Comparison of ENCODE assay signal across 35 cellular contexts in genomic region chr9:78430387-78430786, GRCh38.
"Had no signal": no experiment of that assay in that cellular context is flagged by ENCODE, and none has a peak within 500 bp of the region (broad histone marks: within the 10 kb centered on the region; RNA-seq: fewer than 3 reads in every experiment).

No MANE protein-coding gene starts in this region.

- H3K4me3 Mint-ChIP-seq: activated B cell treated with CpG ODN at 0.5 μM for 24 hours; activated CD4-positive, alpha-beta memory T cell treated with anti-CD3 and anti-CD28 coated beads for 36 hours; activated CD4-positive, alpha-beta T cell treated with anti-CD3 and anti-CD28 coated beads, Interleukin-2, amount 10 ng/mL, durations not matched to agents 24 days and 14 days; activated CD8-positive, alpha-beta T cell treated with anti-CD3 and anti-CD28 coated beads for 36 hours; activated naive CD4-positive, alpha-beta T cell treated with anti-CD3 and anti-CD28 coated beads for 36 hours; activated naive CD8-positive, alpha-beta T cell treated with anti-CD3 and anti-CD28 coated beads for 36 hours; brain; central memory CD8-positive, alpha-beta T cell; T-helper 1 cell treated with Interleukin-12 subunit alpha and Interleukin-12 subunit beta and Interleukin-4 antibody, amounts not matched to agents 30 μg/mL and 1 μg/mL, for 36 hours; T-helper 2 cell treated with Interferon-gamma antibody and Interleukin-4, amounts not matched to agents 5 μg/mL and 100 μg/mL, for 36 hours had no signal

- H3K4me1 ChIP-seq: adrenal gland, colonic mucosa had no signal

- H3K27ac Mint-ChIP-seq: activated B cell treated with CpG ODN at 0.5 μM for 24 hours; activated CD4-positive, alpha-beta memory T cell treated with anti-CD3 and anti-CD28 coated beads for 36 hours; activated CD4-positive, alpha-beta T cell treated with anti-CD3 and anti-CD28 coated beads, Interleukin-2, amount 10 ng/mL, durations not matched to agents 24 days and 14 days; activated CD8-positive, alpha-beta T cell treated with anti-CD3 and anti-CD28 coated beads for 36 hours; activated naive CD4-positive, alpha-beta T cell treated with anti-CD3 and anti-CD28 coated beads for 36 hours; activated naive CD4-positive, alpha-beta T cell treated with anti-CD3 and anti-CD28 coated beads, Interleukin-2, amount 50 U/mL, for 72 hours; activated naive CD8-positive, alpha-beta T cell treated with anti-CD3 and anti-CD28 coated beads for 36 hours; activated T-helper 2 cell treated with anti-CD3 and anti-CD28 coated beads, Interferon-gamma antibody, Interleukin-2, Interleukin-4, amounts not matched to agents 10 μg/mL and 5 μg/mL and 100 μg/mL, durations not matched to agents 14 hours and 24 hours and 36 hours; brain; T-helper 1 cell treated with Interleukin-12 subunit alpha and Interleukin-12 subunit beta and Interleukin-4 antibody, amounts not matched to agents 30 μg/mL and 1 μg/mL, for 36 hours; T-helper 2 cell treated with Interferon-gamma antibody and Interleukin-4, amounts not matched to agents 5 μg/mL and 100 μg/mL, for 36 hours had no signal

- H3K27me3 ChIP-seq: adrenal gland, cardiac muscle cell, colonic mucosa had no signal

- H3K9me3 ChIP-seq: adrenal gland, colonic mucosa had no signal

- H3K36me3 ChIP-seq: adrenal gland, cardiac muscle cell, colonic mucosa had no signal

- H3K27ac ChIP-seq: adrenal gland, cardiac muscle cell, colonic mucosa, VCaP had no signal

- ATAC-seq: activated CD8-positive, alpha-beta T cell treated with anti-CD3 and anti-CD28 coated beads for 36 hours; activated naive CD4-positive, alpha-beta T cell treated with anti-CD3 and anti-CD28 coated beads, Interleukin-2, amount 50 U/mL, for 72 hours had no signal

- H3K4me3 ChIP-seq: adrenal gland, cardiac muscle cell, colonic mucosa had no signal

- H3K4me1 Mint-ChIP-seq: activated B cell treated with CpG ODN at 0.5 μM for 24 hours, brain had no signal

- H3K9me3 Mint-ChIP-seq: activated T-helper 2 cell treated with anti-CD3 and anti-CD28 coated beads, Interferon-gamma antibody, Interleukin-2, Interleukin-4, amounts not matched to agents 10 μg/mL and 5 μg/mL and 100 μg/mL, durations not matched to agents 14 hours and 24 hours and 36 hours had no signal

- FAIRE-seq: bronchial epithelial cell, TTC549 had no signal

- DNase-seq: activated B cell treated with CpG ODN at 0.5 μM for 24 hours; activated CD4-positive, alpha-beta memory T cell treated with anti-CD3 and anti-CD28 coated beads for 36 hours; activated CD4-positive, alpha-beta T cell treated with anti-CD3 and anti-CD28 coated beads for 4 hours; activated CD4-positive, alpha-beta T cell treated with anti-CD3 and anti-CD28 coated beads, Interleukin-2, amount 10 ng/mL, durations not matched to agents 24 days and 14 days; activated CD4-positive, alpha-beta T cell treated with anti-CD3 and anti-CD28 coated beads, Interleukin-2, amount 50 U/mL, for 1 hour; activated CD4-positive, alpha-beta T cell treated with anti-CD3 and anti-CD28 coated beads, Interleukin-2, amount 50 U/mL, for 4 hours; activated CD4-positive, CD25-positive, alpha-beta regulatory T cell treated with anti-CD3 and anti-CD28 coated beads, Interleukin-2, amount 50 U/mL, for 72 hours; activated CD8-positive, alpha-beta memory T cell treated with anti-CD3 and anti-CD28 coated beads, Interleukin-2, amount 50 U/mL, for 4 hours; activated CD8-positive, alpha-beta T cell treated with anti-CD3 and anti-CD28 coated beads for 36 hours; activated effector memory CD4-positive, alpha-beta T cell treated with Interleukin-2 at 50 U/mL for 16 hours; activated gamma-delta T cell; activated naive CD4-positive, alpha-beta T cell treated with anti-CD3 and anti-CD28 coated beads for 36 hours; activated naive CD4-positive, alpha-beta T cell treated with anti-CD3 and anti-CD28 coated beads, Interleukin-2, amount 50 U/mL, for 16 hours; activated naive CD8-positive, alpha-beta T cell treated with anti-CD3 and anti-CD28 coated beads for 36 hours; activated T-cell treated with anti-CD3 and anti-CD28 coated beads for 4 hours; activated T-cell treated with anti-CD3 and anti-CD28 coated beads, Interleukin-2, amount 50 U/mL, for 1 hour; activated T-cell treated with anti-CD3 and anti-CD28 coated beads, Interleukin-2, amount 50 U/mL, for 48 hours; adrenal gland; amniotic stem cell; aorta; caudate nucleus; cerebellar nuclear complex; colonic mucosa; T-helper 2 cell; T-helper 9 cell had no signal

- H3K36me3 Mint-ChIP-seq: activated CD4-positive, alpha-beta memory T cell treated with anti-CD3 and anti-CD28 coated beads for 36 hours had no signal

- H3K27me3 Mint-ChIP-seq: activated CD8-positive, alpha-beta T cell treated with anti-CD3 and anti-CD28 coated beads for 36 hours had no signal
